In genomic region chr6:34462561-34462971, GRCh38 we compare ENCODE assay signal across 9 cellular contexts. TPM values are rescaled to one million over a fixed set of nuclear protein-coding genes. Genes with fewer than 3 reads are reported as not detected.
DNase-seq lines count a peak whose midpoint lies in the region; ATAC-seq lines count a peak whose summit lies in the region.
"Had no signal": no experiment of that assay in that cellular context is flagged by ENCODE, and none has a peak within 500 bp of the region (broad histone marks: within the 10 kb centered on the region; RNA-seq: fewer than 3 reads in every experiment).

No MANE protein-coding gene starts in this region.

- H3K9me3 ChIP-seq in skeletal muscle satellite cell (replicated peaks; ENCODE audit: low read length): no peaks in the 10 kb centered on the region

- DNase-seq in H4 (ENCODE audit: low spot score) (peak; percentile 54), NCI-H526 (lab: John Stamatoyannopoulos, UW) (peak; percentile 35 to 74), GM19240 (ENCODE audit: insufficient read length, low spot score) (no peak)
- DNase-seq: amygdala had no signal

- H3K4me2 ChIP-seq in skeletal muscle satellite cell (ENCODE audit: low read length): peak overlapping the region; percentile 18

- ATAC-seq in esophagus mucosa: peak; percentile 51
- ATAC-seq in HG03520 (IDR thresholded peaks at IDR 0.05; ENCODE audit: unreplicated experiment): no peak
- no peak for ATAC-seq in HG03139 (IDR thresholded peaks at IDR 0.05; ENCODE audit: unreplicated experiment)
- no peak for ATAC-seq in GM21723 (IDR thresholded peaks at IDR 0.05; ENCODE audit: unreplicated experiment)

- no peaks in the 10 kb centered on the region for H3K36me3 ChIP-seq in skeletal muscle satellite cell (ENCODE audit: insufficient read depth, low read length)

- H3K4me3 ChIP-seq in skeletal muscle satellite cell (ENCODE audit: low read length): no peak overlapping the region

- peaks cover 36% of the 10 kb centered on the region for H3K27me3 ChIP-seq in skeletal muscle satellite cell (ENCODE audit: control insufficient read depth, insufficient read depth, low read length)

- H3K9ac ChIP-seq in skeletal muscle satellite cell (ENCODE audit: low read depth, low read length): no peak overlapping the region

- peaks cover 4% of the 10 kb centered on the region for H3K4me1 ChIP-seq in skeletal muscle satellite cell (ENCODE audit: control insufficient read depth, insufficient read depth, low read length)

RNA-seq across cellular contexts. Expression of gene PACSIN1, which starts 3.3 kb away (rescaled TPM):
- not detected in 2 replicates for total RNA-seq in H4 (2014; rRNA removed; shearing (Covaris generic))
- total RNA-seq in esophagus mucosa: not detected
- total RNA-seq in skeletal muscle satellite cell (2012; rRNA removed): 0.44 TPM in 1 of 2 replicates, not detected in the other

RNA-seq across cellular contexts. Expression of gene RPS10, which starts 36.7 kb away (rescaled TPM):
- 3,936 and 4,042 TPM in 2 replicates for total RNA-seq in H4 (2014; rRNA removed; shearing (Covaris generic))
- 1,684 TPM for total RNA-seq in esophagus mucosa
- 2,752 and 3,798 TPM in 2 replicates for total RNA-seq in skeletal muscle satellite cell (2012; rRNA removed)
